In the genomic region with DNA sequence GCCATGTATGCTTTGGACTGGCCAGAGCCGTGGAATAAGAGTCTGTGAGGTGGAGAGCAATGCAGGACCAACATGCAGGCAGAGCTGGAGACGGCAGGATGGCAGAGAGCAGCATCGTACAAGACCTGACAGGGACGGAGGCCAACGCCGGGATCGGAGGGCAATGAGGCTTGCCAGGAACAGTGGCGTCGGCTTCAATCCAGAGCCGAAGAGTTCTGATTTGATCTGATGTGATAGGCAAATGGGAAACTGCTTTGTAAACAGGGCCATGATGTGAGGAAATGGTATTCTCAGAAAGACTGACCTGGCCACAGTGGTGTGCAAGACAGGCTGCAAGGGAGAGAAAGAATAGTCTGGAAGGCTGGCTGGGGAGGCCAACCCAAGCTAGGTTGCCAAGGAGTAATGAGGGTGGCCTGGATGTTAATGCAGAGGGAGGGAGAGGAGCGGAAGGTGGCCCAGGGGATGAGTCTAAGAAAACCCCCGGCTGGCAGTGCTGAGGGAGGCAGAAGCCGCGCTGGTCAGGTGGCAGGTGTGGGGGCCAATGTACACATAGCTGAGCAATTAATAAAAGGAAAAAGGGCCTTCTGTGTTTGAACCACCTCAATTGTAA, we compare ENCODE assay signal across 8 cellular contexts. TPM values are rescaled to one million over a fixed set of nuclear protein-coding genes. Genes with fewer than 3 reads are reported as not detected.
DNase-seq lines count a peak whose midpoint lies in the region; ATAC-seq and TF ChIP-seq lines count a peak whose summit lies in the region.

No MANE protein-coding gene starts in this region.

- POLR2A ChIA-PET in activated CD4-positive, alpha-beta T cell treated with anti-CD3 and anti-CD28 coated beads for 36 hours (lab: Charles Lee): interaction anchor here (0.8 to 1.0 kb wide), 2 partner anchors 32 to 378 kb away, joined by 3 to 6 read pairs; no protein-coding TSS in a partner anchor

- DNase-seq in activated CD4-positive, alpha-beta T cell treated with anti-CD3 and anti-CD28 coated beads for 36 hours: no peak
- DNase-seq in activated CD4-positive, alpha-beta T cell treated with anti-CD3 and anti-CD28 coated beads for 48 hours: no peak
- DNase-seq in spleen (peak; percentile 83), activated gamma-delta T cell (lab: John Stamatoyannopoulos, UW) (no peak), DMS153 treated with DMSO at 0.1 percent for 48 hours (lab: John Stamatoyannopoulos, UW; ENCODE audit: unreplicated experiment) (no peak)
- no peak for DNase-seq in stimulated activated CD4-positive, alpha-beta T cell treated with anti-CD3 and anti-CD28 coated beads, Interleukin-12 subunit alpha, Interleukin-12 subunit beta, amount 100 ng/mL, for 4 hours

- CTCF ChIA-PET in activated CD4-positive, alpha-beta T cell treated with anti-CD3 and anti-CD28 coated beads for 36 hours (lab: Charles Lee): interaction anchor here (0.9 to 2.0 kb wide), 4 partner anchors 10 to 411 kb away, joined by 3 to 7 read pairs (median 4); a partner anchor contains a TSS

- H3K4me1 ChIP-seq in spleen: peaks cover 10 to 57% (median 39%) of the 10 kb centered on the region in 6 donors

- no peaks in the 10 kb centered on the region for H3K9me3 Mint-ChIP-seq in activated CD4-positive, alpha-beta T cell treated with anti-CD3 and anti-CD28 coated beads for 36 hours (ENCODE audit: low read depth)
- no peaks in the 10 kb centered on the region for H3K9me3 Mint-ChIP-seq in dendritic cell treated with granulocyte-macrophage colony-stimulating factor and Interleukin-4, amounts not matched to agents 40 ng/mL and 50 ng/mL, for 4 days

- H3K27me3 Mint-ChIP-seq in activated CD4-positive, alpha-beta T cell treated with anti-CD3 and anti-CD28 coated beads for 36 hours: no peaks in the 10 kb centered on the region
- H3K27me3 Mint-ChIP-seq in dendritic cell treated with granulocyte-macrophage colony-stimulating factor and Interleukin-4, amounts not matched to agents 40 ng/mL and 50 ng/mL, for 4 days: no peaks in the 10 kb centered on the region

- no peak for TF ChIP-seq CTCF in spleen (IDR thresholded peaks at IDR 0.05 in 8 of 11, conservative IDR thresholded peaks at IDR 0.05 in 3 of 11)

- peak overlapping the region; percentile 30 to 89 (median 84) for H3K27ac ChIP-seq in spleen

- intact Hi-C loops in activated CD4-positive, alpha-beta T cell treated with anti-CD3 and anti-CD28 coated beads for 36 hours (cut with DNase I, micrococcal nuclease): loop anchor here in 1 of 2 experiments (5.0 to 10.0 kb wide), 3 partner anchors 56 to 261 kb away; no protein-coding TSS in a partner anchor
- intact Hi-C loops in dendritic cell treated with granulocyte-macrophage colony-stimulating factor and Interleukin-4, amounts not matched to agents 40 ng/mL and 50 ng/mL, for 4 days (cut with micrococcal nuclease): no loop called here
- intact Hi-C loops in spleen (cut with DNase I; ENCODE audit: low total_unique reads): no loop called here

- 64 to 80% (median 69%) methylated on average over 14 of the region's 14 CpGs for WGBS in spleen, 5 donors

- no peak for TF ChIP-seq POLR2A in spleen (IDR thresholded peaks at IDR 0.05)

- peaks cover 54% of the 10 kb centered on the region for H3K4me1 Mint-ChIP-seq in activated CD4-positive, alpha-beta T cell treated with anti-CD3 and anti-CD28 coated beads for 36 hours
- H3K4me1 Mint-ChIP-seq in dendritic cell treated with granulocyte-macrophage colony-stimulating factor and Interleukin-4, amounts not matched to agents 40 ng/mL and 50 ng/mL, for 4 days (ENCODE audit: low read depth): peaks cover 85% of the 10 kb centered on the region

- peak overlapping the region; percentile 22 for H3K4me3 Mint-ChIP-seq in activated CD4-positive, alpha-beta T cell treated with anti-CD3 and anti-CD28 coated beads for 36 hours
- peak overlapping the region; percentile 56 for H3K4me3 Mint-ChIP-seq in dendritic cell treated with granulocyte-macrophage colony-stimulating factor and Interleukin-4, amounts not matched to agents 40 ng/mL and 50 ng/mL, for 4 days

- H3K36me3 ChIP-seq in spleen: peaks cover 0 to 25% (median 0%) of the 10 kb centered on the region in 6 donors

- ATAC-seq in activated CD4-positive, alpha-beta T cell treated with anti-CD3 and anti-CD28 coated beads for 36 hours: peak; percentile 6
- peak; percentile 8 for ATAC-seq in HG03442 (IDR thresholded peaks at IDR 0.05; ENCODE audit: unreplicated experiment)

- no peaks in the 10 kb centered on the region for H3K27me3 ChIP-seq in spleen (replicated peaks in 1 of 7)

- peaks cover 2% of the 10 kb centered on the region for H3K36me3 Mint-ChIP-seq in activated CD4-positive, alpha-beta T cell treated with anti-CD3 and anti-CD28 coated beads for 36 hours (ENCODE audit: low read depth)
- H3K36me3 Mint-ChIP-seq in dendritic cell treated with granulocyte-macrophage colony-stimulating factor and Interleukin-4, amounts not matched to agents 40 ng/mL and 50 ng/mL, for 4 days (ENCODE audit: low read depth): peaks cover 90% of the 10 kb centered on the region

- H3K27ac Mint-ChIP-seq in activated CD4-positive, alpha-beta T cell treated with anti-CD3 and anti-CD28 coated beads for 36 hours: peak overlapping the region; percentile 85
- peak overlapping the region; percentile 96 for H3K27ac Mint-ChIP-seq in dendritic cell treated with granulocyte-macrophage colony-stimulating factor and Interleukin-4, amounts not matched to agents 40 ng/mL and 50 ng/mL, for 4 days

- H3K9me3 ChIP-seq in spleen: no peaks in the 10 kb centered on the region

- peak overlapping the region in 1 of 8 donors; percentile 38 for H3K4me3 ChIP-seq in spleen

RNA-seq across cellular contexts. Expression of a gene that starts 26.7 kb away (rescaled TPM):
- 1 to 10 TPM; 1.1 to 1.6 TPM for total RNA-seq in activated CD4-positive, alpha-beta T cell treated with anti-CD3 and anti-CD28 coated beads for 36 hours
- total RNA-seq in spleen: 10 to 100 TPM; 14.4 to 19.6 (median 15.9) TPM
- polyA plus RNA-seq in spleen: 10 to 100 TPM in 2 of 3 donors, 1 to 10 TPM in 1; 6.7 to 14.1 (median 12.5) TPM

Comparison
In these comparisons a context has a peak if more than half of its experiments do, and no peak if none do; other contexts are left out.
1. RNA of a gene that starts 26.7 kb away (total RNA-seq): 14.4 to 19.6 TPM in spleen; 1.1 to 1.6 TPM in activated CD4-positive, alpha-beta T cell treated with anti-CD3 and anti-CD28 coated beads for 36 hours; every median in the first group is over 4 times any median in the second.